ENCODE assay signal across 1 cellular context in the genomic region with DNA sequence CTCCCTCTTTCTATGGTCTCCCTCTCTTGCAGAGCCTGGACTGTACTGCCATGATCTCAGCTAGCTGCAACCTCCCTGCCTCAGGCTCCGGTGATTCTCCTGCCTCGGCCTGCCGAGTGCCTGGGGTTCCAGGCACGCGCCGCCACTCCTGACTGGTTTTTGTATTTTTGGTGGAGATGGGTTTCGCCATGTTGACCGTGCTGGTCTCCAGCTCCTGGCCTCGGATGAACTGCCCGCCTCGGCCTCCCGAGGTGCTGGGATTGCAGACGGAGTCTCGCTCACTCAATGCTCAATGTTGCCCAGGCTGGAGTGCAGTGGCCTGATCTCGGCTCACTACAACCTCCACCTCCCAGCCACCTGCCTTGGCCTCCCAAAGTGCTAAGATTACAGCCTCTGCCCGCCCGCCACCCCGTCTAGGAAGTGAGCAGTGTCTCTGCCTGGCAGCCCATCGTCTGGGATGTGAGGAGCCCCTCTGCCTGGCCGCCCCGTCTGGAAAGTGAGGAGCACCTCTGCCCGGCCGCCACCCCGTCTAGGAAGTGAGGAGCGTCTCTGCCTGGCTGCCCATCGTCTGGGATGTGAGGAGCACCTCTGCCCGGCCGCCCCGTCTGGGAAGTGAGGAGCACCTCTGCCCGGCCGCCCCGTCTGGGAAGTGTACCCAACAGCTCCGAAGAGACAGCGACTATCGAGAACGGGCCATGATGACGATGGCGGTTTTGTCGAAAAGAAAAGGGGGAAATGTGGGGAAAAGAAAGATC.
TF ChIP-seq lines count a peak whose summit lies in the region.

No MANE protein-coding gene starts in this region.

TF ChIP-seq in K562, 482 proteins besides CTCF, POLR2A, EP300 and RAD21:
- TF ChIP-seq, protein P1, sequence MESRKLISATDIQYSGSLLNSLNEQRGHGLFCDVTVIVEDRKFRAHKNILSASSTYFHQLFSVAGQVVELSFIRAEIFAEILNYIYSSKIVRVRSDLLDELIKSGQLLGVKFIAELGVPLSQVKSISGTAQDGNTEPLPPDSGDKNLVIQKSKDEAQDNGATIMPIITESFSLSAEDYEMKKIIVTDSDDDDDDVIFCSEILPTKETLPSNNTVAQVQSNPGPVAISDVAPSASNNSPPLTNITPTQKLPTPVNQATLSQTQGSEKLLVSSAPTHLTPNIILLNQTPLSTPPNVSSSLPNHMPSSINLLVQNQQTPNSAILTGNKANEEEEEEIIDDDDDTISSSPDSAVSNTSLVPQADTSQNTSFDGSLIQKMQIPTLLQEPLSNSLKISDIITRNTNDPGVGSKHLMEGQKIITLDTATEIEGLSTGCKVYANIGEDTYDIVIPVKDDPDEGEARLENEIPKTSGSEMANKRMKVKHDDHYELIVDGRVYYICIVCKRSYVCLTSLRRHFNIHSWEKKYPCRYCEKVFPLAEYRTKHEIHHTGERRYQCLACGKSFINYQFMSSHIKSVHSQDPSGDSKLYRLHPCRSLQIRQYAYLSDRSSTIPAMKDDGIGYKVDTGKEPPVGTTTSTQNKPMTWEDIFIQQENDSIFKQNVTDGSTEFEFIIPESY (CRISPR knock-in tag; IDR thresholded peaks at IDR 0.05) = 0 out of 2 replicates have a peak, but pooled peaks have one; percentile 14
